Comparison of ENCODE assay signal across 8 cellular contexts in genomic region chr7:138875794-138876193, GRCh38.
A peak's percentile ranks its signal among the peaks of the same experiment; 100 is the strongest.
DNase-seq lines count a peak whose midpoint lies in the region; ATAC-seq, FAIRE-seq and TF ChIP-seq lines count a peak whose summit lies in the region.

No MANE protein-coding gene starts in this region.

- no peaks in the 10 kb centered on the region for H3K27me3 Mint-ChIP-seq in activated CD4-positive, alpha-beta T cell treated with anti-CD3 and anti-CD28 coated beads for 36 hours

- no peaks in the 10 kb centered on the region for H3K4me1 ChIP-seq in gastrocnemius medialis

- no peak overlapping the region for H3K4me3 ChIP-seq in brain microvascular endothelial cell (ENCODE audit: low read depth, low read length)
- no peak overlapping the region for H3K4me3 ChIP-seq in gastrocnemius medialis

- no peak for TF ChIP-seq CTCF in brain microvascular endothelial cell (IDR thresholded peaks at IDR 0.05; ENCODE audit: low read depth, low read length, missing control alignments)
- TF ChIP-seq CTCF in gastrocnemius medialis (IDR thresholded peaks at IDR 0.05 in 4 of 5, conservative IDR thresholded peaks at IDR 0.05 in 1 of 5), result no peak

- TF ChIP-seq POLR2A in H54 (IDR thresholded peaks at IDR 0.05; ENCODE audit: low read depth, low read length), result no peak
- no peak for TF ChIP-seq POLR2A in gastrocnemius medialis (IDR thresholded peaks at IDR 0.05)

- CTCF ChIA-PET in activated CD4-positive, alpha-beta T cell treated with anti-CD3 and anti-CD28 coated beads for 36 hours (lab: Charles Lee), result interaction anchor here (1.1 to 3.2 kb wide), 2 partner anchors 10 to 28 kb away, joined by 3 to 30 read pairs; no protein-coding TSS in a partner anchor

- intact Hi-C loops in activated CD4-positive, alpha-beta T cell treated with anti-CD3 and anti-CD28 coated beads for 36 hours (cut with DNase I, micrococcal nuclease), result loop anchor here (1.0 to 5.0 kb wide), 4 partner anchors 123 to 413 kb away; partner anchors contain the start of gene TRIM24 (in 1 of the 2)
- intact Hi-C loops in gastrocnemius medialis (cut with DNase I; ENCODE audit: low total_unique reads), result no loop called here

- peak; percentile 98 for ATAC-seq in activated CD4-positive, alpha-beta T cell treated with anti-CD3 and anti-CD28 coated beads for 36 hours
- ATAC-seq in gastrocnemius medialis (no peak), HG03354 (IDR thresholded peaks at IDR 0.05; ENCODE audit: poor library complexity, severe bottlenecking, unreplicated experiment) (no peak), HG03039 (IDR thresholded peaks at IDR 0.05; ENCODE audit: unreplicated experiment) (no peak)

- peak overlapping the region; percentile 41 for H3K27ac ChIP-seq in brain microvascular endothelial cell
- no peak overlapping the region for H3K27ac ChIP-seq in gastrocnemius medialis

- no peak overlapping the region for H3K27ac Mint-ChIP-seq in activated CD4-positive, alpha-beta T cell treated with anti-CD3 and anti-CD28 coated beads for 36 hours

- POLR2A ChIA-PET in activated CD4-positive, alpha-beta T cell treated with anti-CD3 and anti-CD28 coated beads for 36 hours (lab: Charles Lee), result interaction anchor here (0.7 kb wide), 1 partner anchor 883 kb away, joined by 4 read pairs; no protein-coding TSS in a partner anchor

- H3K27me3 ChIP-seq in brain microvascular endothelial cell (replicated peaks) (no peaks in the 10 kb centered on the region), gastrocnemius medialis (no peaks in the 10 kb centered on the region)

- in situ Hi-C loops in brain microvascular endothelial cell (cut with HindIII; ENCODE audit: low pct_ligation_motif_present, low sequenced_read_pairs) (no loop called here), gastrocnemius medialis (cut with MboI; ENCODE audit: low sequenced_read_pairs in 4 of 4) (no loop called here)

- H3K9me3 ChIP-seq in gastrocnemius medialis, result no peaks in the 10 kb centered on the region

- H3K9me3 Mint-ChIP-seq in activated CD4-positive, alpha-beta T cell treated with anti-CD3 and anti-CD28 coated beads for 36 hours (ENCODE audit: low read depth), result no peaks in the 10 kb centered on the region

- H3K36me3 ChIP-seq in brain microvascular endothelial cell (replicated peaks), result no peaks in the 10 kb centered on the region
- H3K36me3 ChIP-seq in gastrocnemius medialis, result no peaks in the 10 kb centered on the region

- no peak overlapping the region for H3K4me3 Mint-ChIP-seq in activated CD4-positive, alpha-beta T cell treated with anti-CD3 and anti-CD28 coated beads for 36 hours

- H3K4me1 Mint-ChIP-seq in activated CD4-positive, alpha-beta T cell treated with anti-CD3 and anti-CD28 coated beads for 36 hours, result peaks cover 22% of the 10 kb centered on the region

- peak; percentile 15 for FAIRE-seq in H54 (lab: Jason Lieb, UNC)

- H3K36me3 Mint-ChIP-seq in activated CD4-positive, alpha-beta T cell treated with anti-CD3 and anti-CD28 coated beads for 36 hours (ENCODE audit: low read depth), result no peaks in the 10 kb centered on the region

- peak; percentile 42 for DNase-seq in H54 (ENCODE audit: insufficient read length, low spot score)
- DNase-seq in activated CD4-positive, alpha-beta T cell treated with anti-CD3 and anti-CD28 coated beads for 36 hours, result peak; percentile 80
- DNase-seq in brain microvascular endothelial cell, result peak; percentile 91
- peak; percentile 36 for DNase-seq in stimulated activated CD4-positive, alpha-beta T cell treated with anti-CD3 and anti-CD28 coated beads, Interleukin-4, amount 100 ng/mL, for 1 hour
- no peak for DNase-seq in gastrocnemius medialis
- DNase-seq in NCI-H1930 (lab: John Stamatoyannopoulos, UW), result no peak

Comparison
In these comparisons a context has a peak if more than half of its experiments do, and no peak if none do; other contexts are left out.
1. DNase-seq: peak in H54 (single experiment), activated CD4-positive, alpha-beta T cell treated with anti-CD3 and anti-CD28 coated beads for 36 hours (single experiment), brain microvascular endothelial cell (single experiment) and stimulated activated CD4-positive, alpha-beta T cell treated with anti-CD3 and anti-CD28 coated beads, Interleukin-4, amount 100 ng/mL, for 1 hour (single experiment); none in gastrocnemius medialis (0 of 2) and NCI-H1930 (0 of 2).